Comparison of ENCODE assay signal across 12 cellular contexts in the genomic region with DNA sequence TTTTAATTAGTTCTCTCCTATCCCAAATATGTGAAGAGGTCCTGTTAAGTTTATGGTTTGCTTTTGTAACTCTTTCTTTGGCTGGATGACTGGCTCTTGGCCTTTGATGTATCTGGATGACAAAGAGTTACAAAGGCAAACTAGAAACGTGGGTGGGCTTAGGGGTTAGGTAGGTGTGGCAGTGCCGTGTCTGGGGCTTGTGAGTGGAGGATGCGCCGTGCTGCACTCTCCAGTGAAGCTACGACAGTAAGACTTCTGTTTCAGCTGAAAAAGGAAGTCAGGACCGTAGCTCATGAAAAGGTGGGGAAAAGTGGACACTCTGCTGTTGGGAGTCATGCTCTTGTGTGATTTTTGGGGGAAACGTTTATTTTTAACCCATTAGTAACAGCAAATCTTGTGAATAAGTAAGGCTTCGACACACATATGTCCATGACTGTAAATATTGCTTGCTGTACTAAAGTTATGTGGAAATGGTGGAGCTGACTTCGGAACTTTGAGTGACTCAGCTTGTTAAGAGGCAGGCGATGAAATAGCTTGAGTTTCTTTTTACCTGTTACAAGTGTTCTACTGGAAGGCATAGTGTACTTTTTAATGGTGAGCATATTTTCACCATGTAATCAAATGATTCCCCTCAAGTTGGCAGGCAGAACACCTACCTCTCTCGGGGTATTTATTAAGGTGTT. TPM values are rescaled to one million over a fixed set of nuclear protein-coding genes. Genes with fewer than 3 reads are reported as not detected.
A peak's percentile ranks its signal among the peaks of the same experiment; 100 is the strongest.
DNase-seq lines count a peak whose midpoint lies in the region; ATAC-seq and TF ChIP-seq lines count a peak whose summit lies in the region.
"Had no signal": no experiment of that assay in that cellular context is flagged by ENCODE, and none has a peak within 500 bp of the region (broad histone marks: within the 10 kb centered on the region; RNA-seq: fewer than 3 reads in every experiment).

No MANE protein-coding gene starts in this region.

- H3K9me3 Mint-ChIP-seq in activated T-cell treated with anti-CD3 and anti-CD28 coated beads, Interleukin-2, amount 50 U/mL, for 72 hours = no peaks in the 10 kb centered on the region

- peaks cover 58% of the 10 kb centered on the region for H3K4me1 Mint-ChIP-seq in activated T-cell treated with anti-CD3 and anti-CD28 coated beads, Interleukin-2, amount 50 U/mL, for 72 hours (ENCODE audit: low read depth)

- intact Hi-C loops in mucosa of descending colon (cut with DNase I, micrococcal nuclease) (no loop called here), lower leg skin (cut with DNase I; ENCODE audit: low total_unique reads) (no loop called here)

- peaks cover 0 to 15% (median 9%) of the 10 kb centered on the region in 11 experiments; a peak in 6 of 22 replicates for H3K36me3 ChIP-seq in BLaER1 treated with 17β-estradiol and CSF1 and Interleukin-3, amounts not matched to agents 10 nM and 100 nM
- H3K36me3 ChIP-seq in mucosa of descending colon (ENCODE audit: low read depth) = no peaks in the 10 kb centered on the region
- H3K36me3 ChIP-seq: cardiac muscle cell had no signal

- H3K9ac ChIP-seq in BLaER1 treated with 17β-estradiol and CSF1 and Interleukin-3, amounts not matched to agents 10 nM and 100 nM = no peak overlapping the region; a peak in 1 of 22 replicates

- DNase-seq in CMK (ENCODE audit: low read depth) = peak; percentile 8
- DNase-seq in activated T-cell treated with anti-CD3 and anti-CD28 coated beads, Interleukin-2, amount 50 U/mL, for 72 hours = peak; percentile 39 to 53
- no peak for DNase-seq in mucosa of descending colon
- no peak for DNase-seq in lower leg skin (ENCODE audit: low spot score in 2 of 2)
- DNase-seq: hippocampal formation, NCI-H2171 had no signal

- H3K36me3 Mint-ChIP-seq in activated T-cell treated with anti-CD3 and anti-CD28 coated beads, Interleukin-2, amount 50 U/mL, for 72 hours (ENCODE audit: insufficient read depth in 2 of 2) = peaks cover 0 to 4% of the 10 kb centered on the region in 2 donors

- no peak overlapping the region for H3K4me3 ChIP-seq in BLaER1 treated with 17β-estradiol and CSF1 and Interleukin-3, amounts not matched to agents 10 nM and 100 nM
- H3K4me3 ChIP-seq in mucosa of descending colon (no peak overlapping the region), lower leg skin (ENCODE audit: low read depth, poor library complexity, severe bottlenecking) (no peak overlapping the region)
- H3K4me3 ChIP-seq: cardiac muscle cell had no signal

- peaks cover 0 to 17% (median 0%) of the 10 kb centered on the region in 11 experiments; a peak in 6 of 22 replicates for H4K20me1 ChIP-seq in BLaER1 treated with 17β-estradiol and CSF1 and Interleukin-3, amounts not matched to agents 10 nM and 100 nM

- peaks cover 68 to 100% (median 87%) of the 10 kb centered on the region in 10 experiments for H3K4me1 ChIP-seq in BLaER1 treated with 17β-estradiol and CSF1 and Interleukin-3, amounts not matched to agents 10 nM and 100 nM
- no peaks in the 10 kb centered on the region for H3K4me1 ChIP-seq in mucosa of descending colon (ENCODE audit: low read depth)

- 73% methylated on average over 11 of the region's 11 CpGs for WGBS in lower leg skin, 2 donors

- peak overlapping the region; percentile 2 for H3K27ac Mint-ChIP-seq in activated T-cell treated with anti-CD3 and anti-CD28 coated beads, Interleukin-2, amount 50 U/mL, for 72 hours

- no peaks in the 10 kb centered on the region for H3K27me3 ChIP-seq in BLaER1 treated with 17β-estradiol and CSF1 and Interleukin-3, amounts not matched to agents 10 nM and 100 nM
- H3K27me3 ChIP-seq: cardiac muscle cell had no signal

- no peak for TF ChIP-seq POLR2A in lower leg skin (IDR thresholded peaks at IDR 0.05)

- H3K4me2 ChIP-seq in BLaER1 treated with 17β-estradiol and CSF1 and Interleukin-3, amounts not matched to agents 10 nM and 100 nM = peak overlapping the region; percentile 74 to 95 (median 86)

- H3K9me3 ChIP-seq in BLaER1 treated with 17β-estradiol and CSF1 and Interleukin-3, amounts not matched to agents 10 nM and 100 nM (replicated peaks in 1 of 11) = peaks cover 0 to 8% (median 0%) of the 10 kb centered on the region in 11 experiments; a peak in 3 of 22 replicates
- peaks cover 4% of the 10 kb centered on the region for H3K9me3 ChIP-seq in mucosa of descending colon

- peak; percentile 59 to 65 for ATAC-seq in activated T-cell treated with anti-CD3 and anti-CD28 coated beads, Interleukin-2, amount 50 U/mL, for 72 hours (replicated peaks in 1 of 2)
- ATAC-seq in mucosa of descending colon (peak; percentile 23), esophagus mucosa (no peak), HG03175 (IDR thresholded peaks at IDR 0.05; ENCODE audit: unreplicated experiment) (no peak)

- H3K4me3 Mint-ChIP-seq in activated T-cell treated with anti-CD3 and anti-CD28 coated beads, Interleukin-2, amount 50 U/mL, for 72 hours = peak overlapping the region; percentile 66 to 73

- peaks cover 5% of the 10 kb centered on the region for H3K27me3 Mint-ChIP-seq in activated T-cell treated with anti-CD3 and anti-CD28 coated beads, Interleukin-2, amount 50 U/mL, for 72 hours (ENCODE audit: low read depth)

- TF ChIP-seq CTCF in mucosa of descending colon (IDR thresholded peaks at IDR 0.05) = no peak
- no peak for TF ChIP-seq CTCF in lower leg skin (IDR thresholded peaks at IDR 0.05)

- peak overlapping the region in 9 of 11 experiments; percentile 52 to 81 (median 69); a peak in 13 of 22 replicates for H3K27ac ChIP-seq in BLaER1 treated with 17β-estradiol and CSF1 and Interleukin-3, amounts not matched to agents 10 nM and 100 nM
- H3K27ac ChIP-seq: epithelial cell of prostate had no signal

RNA-seq across cellular contexts. Expression of a gene that starts 45.6 kb away (rescaled TPM):
- total RNA-seq in activated T-cell treated with anti-CD3 and anti-CD28 coated beads, Interleukin-2, amount 50 U/mL, for 72 hours = 10 to 100 TPM; 43.6 to 48.6 TPM
- total RNA-seq in mucosa of descending colon (10 to 100 TPM; 27.5 to 80.6 (median 29.1) TPM), esophagus mucosa (40.1 TPM), lower leg skin (10 to 100 TPM; 53.2 to 81.1 (median 63.4) TPM)

RNA-seq across cellular contexts. Expression of a gene that starts 53.6 kb away (rescaled TPM):
- total RNA-seq in activated T-cell treated with anti-CD3 and anti-CD28 coated beads, Interleukin-2, amount 50 U/mL, for 72 hours = 100 to 1,000 TPM; 554 to 602 TPM
- total RNA-seq in mucosa of descending colon = 10 to 100 TPM in 1 of 3 donors, 1 to 10 TPM in 2; 2.8 to 10.5 (median 4.5) TPM
- 1.1 TPM for total RNA-seq in esophagus mucosa
- 10 to 100 TPM in 1 of 4 donors, 1 to 10 TPM in 3; 6.6 to 21.2 (median 8.8) TPM for total RNA-seq in lower leg skin
- total RNA-seq: cardiac muscle cell, lung microvascular endothelial cell had no signal

Comparison
In these comparisons a context has a peak if more than half of its experiments do, and no peak if none do; other contexts are left out.
1. DNase-seq: peak in CMK (single experiment) and activated T-cell treated with anti-CD3 and anti-CD28 coated beads, Interleukin-2, amount 50 U/mL, for 72 hours (2 of 2); none in mucosa of descending colon (0 of 3) and lower leg skin (0 of 2).
2. ATAC-seq: peak in activated T-cell treated with anti-CD3 and anti-CD28 coated beads, Interleukin-2, amount 50 U/mL, for 72 hours (2 of 2) and mucosa of descending colon (single experiment); none in esophagus mucosa (single experiment) and HG03175 (single experiment).
3. RNA of a gene that starts 53.6 kb away (total RNA-seq): 554 to 602 TPM in activated T-cell treated with anti-CD3 and anti-CD28 coated beads, Interleukin-2, amount 50 U/mL, for 72 hours; 6.6 to 21.2 TPM in lower leg skin, 2.8 to 10.5 TPM in mucosa of descending colon and 1.1 TPM in esophagus mucosa (single experiment); every median in the first group is over 10 times any median in the second.